36 cellular contexts compared by ENCODE assay signal in the genomic region with DNA sequence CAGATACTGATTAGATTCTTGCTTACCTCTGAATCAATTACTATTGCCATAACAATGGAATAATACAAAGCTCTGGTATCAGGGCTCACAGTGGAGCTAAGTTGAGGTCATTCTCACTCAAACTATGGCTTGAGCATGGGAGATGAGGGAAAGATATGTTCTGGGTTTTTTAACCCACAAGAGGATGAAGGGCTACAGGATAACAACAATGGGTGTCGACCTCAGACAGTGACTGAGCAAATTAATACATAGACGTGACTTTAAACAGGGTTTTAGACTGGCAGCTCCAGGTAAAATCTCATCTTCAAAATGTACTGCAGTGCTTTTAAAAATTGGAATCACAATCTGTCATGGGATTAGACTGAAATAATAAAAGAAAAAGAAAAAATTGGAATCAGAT.
"Had no signal": no experiment of that assay in that cellular context is flagged by ENCODE, and none has a peak within 500 bp of the region (broad histone marks: within the 10 kb centered on the region; RNA-seq: fewer than 3 reads in every experiment).

No MANE protein-coding gene starts in this region.

- H3K27me3 Mint-ChIP-seq: activated B cell treated with CpG ODN at 0.5 μM for 24 hours; activated CD4-positive, alpha-beta memory T cell treated with anti-CD3 and anti-CD28 coated beads for 36 hours; activated naive CD8-positive, alpha-beta T cell treated with anti-CD3 and anti-CD28 coated beads for 36 hours had no signal

- H3K4me3 ChIP-seq: adrenal gland, body of pancreas, breast epithelium had no signal

- H3K36me3 ChIP-seq: adrenal gland, brain microvascular endothelial cell, breast epithelium had no signal

- DNase-seq: activated B cell treated with CpG ODN at 0.5 μM for 24 hours; activated CD4-positive, alpha-beta memory T cell treated with anti-CD3 and anti-CD28 coated beads for 36 hours; activated CD4-positive, alpha-beta T cell treated with anti-CD3 and anti-CD28 coated beads for 4 hours; activated CD4-positive, alpha-beta T cell treated with anti-CD3 and anti-CD28 coated beads, Interleukin-2, amount 10 ng/mL, durations not matched to agents 24 days and 14 days; activated CD4-positive, alpha-beta T cell treated with anti-CD3 and anti-CD28 coated beads, Interleukin-2, amount 50 U/mL, for 1 hour; activated CD4-positive, alpha-beta T cell treated with anti-CD3 and anti-CD28 coated beads, Interleukin-2, amount 50 U/mL, for 4 hours; activated CD4-positive, CD25-positive, alpha-beta regulatory T cell treated with anti-CD3 and anti-CD28 coated beads, Interleukin-2, amount 50 U/mL, for 72 hours; activated CD8-positive, alpha-beta memory T cell treated with anti-CD3 and anti-CD28 coated beads, Interleukin-2, amount 50 U/mL, for 4 hours; activated CD8-positive, alpha-beta T cell treated with anti-CD3 and anti-CD28 coated beads for 36 hours; activated effector memory CD4-positive, alpha-beta T cell treated with anti-CD3 and anti-CD28 coated beads, Interleukin-2, amount 50 U/mL, for 16 hours; activated gamma-delta T cell treated with Interleukin-2 at 50 U/mL for 16 hours; activated naive CD4-positive, alpha-beta T cell; activated naive CD4-positive, alpha-beta T cell treated with anti-CD3 and anti-CD28 coated beads for 36 hours; activated naive CD4-positive, alpha-beta T cell treated with anti-CD3 and anti-CD28 coated beads, Interleukin-2, amount 50 U/mL, for 16 hours; activated naive CD8-positive, alpha-beta T cell treated with anti-CD3 and anti-CD28 coated beads for 36 hours; activated T-cell treated with anti-CD3 and anti-CD28 coated beads for 4 hours; activated T-cell treated with anti-CD3 and anti-CD28 coated beads, Interleukin-2, amount 50 U/mL, for 1 hour; activated T-cell treated with anti-CD3 and anti-CD28 coated beads, Interleukin-2, amount 50 U/mL, for 4 hours; activated T-cell treated with anti-CD3 and anti-CD28 coated beads, Interleukin-2, amount 50 U/mL, for 72 hours; adrenal gland; amniotic stem cell; aorta; body of pancreas; brain microvascular endothelial cell; central memory CD4-positive, alpha-beta T cell; T-helper 2 cell; T-helper 9 cell had no signal

- H3K9me3 Mint-ChIP-seq: activated B cell treated with CpG ODN at 0.5 μM for 24 hours; activated CD4-positive, alpha-beta memory T cell treated with anti-CD3 and anti-CD28 coated beads for 36 hours; activated CD4-positive, alpha-beta T cell treated with anti-CD3 and anti-CD28 coated beads, Interleukin-2, amount 10 ng/mL, durations not matched to agents 24 days and 14 days; activated CD8-positive, alpha-beta T cell treated with anti-CD3 and anti-CD28 coated beads for 36 hours; activated naive CD4-positive, alpha-beta T cell treated with anti-CD3 and anti-CD28 coated beads for 36 hours; activated naive CD4-positive, alpha-beta T cell treated with anti-CD3 and anti-CD28 coated beads, Interleukin-2, amount 50 U/mL, for 72 hours; activated naive CD8-positive, alpha-beta T cell treated with anti-CD3 and anti-CD28 coated beads for 36 hours; activated T-cell treated with anti-CD3 and anti-CD28 coated beads, Interleukin-2, amount 50 U/mL, for 4 hours; activated T-cell treated with anti-CD3 and anti-CD28 coated beads, Interleukin-2, amount 50 U/mL, for 72 hours; activated T-helper 1 cell treated with anti-CD3 and anti-CD28 coated beads, Interleukin-12 subunit alpha, Interleukin-12 subunit beta, Interleukin-2, Interleukin-4 antibody, amounts not matched to agents 30 ng/mL and 10 ng/mL and 1 ng/mL, durations not matched to agents 14 hours and 24 hours and 36 hours; activated T-helper 17 cell treated with anti-CD3 and anti-CD28 coated beads, Interleukin-2, amount 50 U/mL, for 72 hours; T-helper 1 cell treated with Interleukin-12 subunit alpha and Interleukin-12 subunit beta and Interleukin-4 antibody, amounts not matched to agents 30 μg/mL and 1 μg/mL, for 36 hours; T-helper 2 cell treated with Interferon-gamma antibody and Interleukin-4, amounts not matched to agents 5 μg/mL and 100 μg/mL, for 36 hours had no signal

- H3K4me1 Mint-ChIP-seq: activated B cell treated with CpG ODN at 0.5 μM for 24 hours; activated naive CD8-positive, alpha-beta T cell treated with anti-CD3 and anti-CD28 coated beads for 36 hours; activated T-helper 17 cell treated with anti-CD3 and anti-CD28 coated beads, Interleukin-2, amount 50 U/mL, for 72 hours had no signal

- H3K27ac ChIP-seq: adrenal gland, body of pancreas, brain microvascular endothelial cell, breast epithelium, VCaP had no signal

- H3K4me3 Mint-ChIP-seq: activated B cell treated with CpG ODN at 0.5 μM for 24 hours; activated CD4-positive, alpha-beta memory T cell treated with anti-CD3 and anti-CD28 coated beads for 36 hours; activated CD4-positive, alpha-beta T cell treated with anti-CD3 and anti-CD28 coated beads, Interleukin-2, amount 10 ng/mL, durations not matched to agents 24 days and 14 days; activated CD8-positive, alpha-beta T cell treated with anti-CD3 and anti-CD28 coated beads for 36 hours; activated naive CD4-positive, alpha-beta T cell treated with anti-CD3 and anti-CD28 coated beads for 36 hours; activated naive CD8-positive, alpha-beta T cell treated with anti-CD3 and anti-CD28 coated beads for 36 hours; activated T-cell treated with anti-CD3 and anti-CD28 coated beads, Interleukin-2, amount 50 U/mL, for 4 hours; activated T-cell treated with anti-CD3 and anti-CD28 coated beads, Interleukin-2, amount 50 U/mL, for 72 hours; activated T-helper 1 cell treated with anti-CD3 and anti-CD28 coated beads, Interleukin-12 subunit alpha, Interleukin-12 subunit beta, Interleukin-2, Interleukin-4 antibody, amounts not matched to agents 30 ng/mL and 10 ng/mL and 1 ng/mL, durations not matched to agents 14 hours and 24 hours and 36 hours; activated T-helper 17 cell treated with anti-CD3 and anti-CD28 coated beads, Interleukin-2, amount 50 U/mL, for 72 hours; T-helper 1 cell treated with Interleukin-12 subunit alpha and Interleukin-12 subunit beta and Interleukin-4 antibody, amounts not matched to agents 30 μg/mL and 1 μg/mL, for 36 hours; T-helper 2 cell treated with Interferon-gamma antibody and Interleukin-4, amounts not matched to agents 5 μg/mL and 100 μg/mL, for 36 hours had no signal

- ATAC-seq: activated CD8-positive, alpha-beta T cell treated with anti-CD3 and anti-CD28 coated beads for 36 hours; activated naive CD4-positive, alpha-beta T cell treated with anti-CD3 and anti-CD28 coated beads, Interleukin-2, amount 50 U/mL, for 72 hours; activated T-cell treated with anti-CD3 and anti-CD28 coated beads, Interleukin-2, amount 50 U/mL, for 4 hours; activated T-cell treated with anti-CD3 and anti-CD28 coated beads, Interleukin-2, amount 50 U/mL, for 72 hours; activated T-helper 17 cell treated with anti-CD3 and anti-CD28 coated beads, Interleukin-2, amount 50 U/mL, for 72 hours; body of pancreas had no signal

- H3K27me3 ChIP-seq: adrenal gland, body of pancreas, brain microvascular endothelial cell, breast epithelium had no signal

- H3K36me3 Mint-ChIP-seq: activated CD4-positive, alpha-beta memory T cell treated with anti-CD3 and anti-CD28 coated beads for 36 hours; activated naive CD4-positive, alpha-beta T cell treated with anti-CD3 and anti-CD28 coated beads, Interleukin-2, amount 50 U/mL, for 72 hours; activated naive CD8-positive, alpha-beta T cell treated with anti-CD3 and anti-CD28 coated beads for 36 hours had no signal

- H3K4me1 ChIP-seq: adrenal gland, body of pancreas, breast epithelium had no signal

- H3K9me3 ChIP-seq: adrenal gland, body of pancreas, breast epithelium had no signal

- FAIRE-seq: astrocyte, TTC549 had no signal

- H3K27ac Mint-ChIP-seq: activated B cell treated with CpG ODN at 0.5 μM for 24 hours; activated CD4-positive, alpha-beta memory T cell treated with anti-CD3 and anti-CD28 coated beads for 36 hours; activated CD4-positive, alpha-beta T cell treated with anti-CD3 and anti-CD28 coated beads, Interleukin-2, amount 10 ng/mL, durations not matched to agents 24 days and 14 days; activated CD8-positive, alpha-beta T cell treated with anti-CD3 and anti-CD28 coated beads for 36 hours; activated naive CD4-positive, alpha-beta T cell treated with anti-CD3 and anti-CD28 coated beads for 36 hours; activated naive CD4-positive, alpha-beta T cell treated with anti-CD3 and anti-CD28 coated beads, Interleukin-2, amount 50 U/mL, for 72 hours; activated naive CD8-positive, alpha-beta T cell treated with anti-CD3 and anti-CD28 coated beads for 36 hours; activated T-cell treated with anti-CD3 and anti-CD28 coated beads, Interleukin-2, amount 50 U/mL, for 72 hours; activated T-helper 1 cell treated with anti-CD3 and anti-CD28 coated beads, Interleukin-12 subunit alpha, Interleukin-12 subunit beta, Interleukin-2, Interleukin-4 antibody, amounts not matched to agents 30 ng/mL and 10 ng/mL and 1 ng/mL, durations not matched to agents 14 hours and 24 hours and 36 hours; activated T-helper 17 cell treated with anti-CD3 and anti-CD28 coated beads, Interleukin-2, amount 50 U/mL, for 72 hours; T-helper 1 cell treated with Interleukin-12 subunit alpha and Interleukin-12 subunit beta and Interleukin-4 antibody, amounts not matched to agents 30 μg/mL and 1 μg/mL, for 36 hours; T-helper 2 cell treated with Interferon-gamma antibody and Interleukin-4, amounts not matched to agents 5 μg/mL and 100 μg/mL, for 36 hours had no signal
